Comparison of ENCODE assay signal across 1 cellular context in the genomic region with DNA sequence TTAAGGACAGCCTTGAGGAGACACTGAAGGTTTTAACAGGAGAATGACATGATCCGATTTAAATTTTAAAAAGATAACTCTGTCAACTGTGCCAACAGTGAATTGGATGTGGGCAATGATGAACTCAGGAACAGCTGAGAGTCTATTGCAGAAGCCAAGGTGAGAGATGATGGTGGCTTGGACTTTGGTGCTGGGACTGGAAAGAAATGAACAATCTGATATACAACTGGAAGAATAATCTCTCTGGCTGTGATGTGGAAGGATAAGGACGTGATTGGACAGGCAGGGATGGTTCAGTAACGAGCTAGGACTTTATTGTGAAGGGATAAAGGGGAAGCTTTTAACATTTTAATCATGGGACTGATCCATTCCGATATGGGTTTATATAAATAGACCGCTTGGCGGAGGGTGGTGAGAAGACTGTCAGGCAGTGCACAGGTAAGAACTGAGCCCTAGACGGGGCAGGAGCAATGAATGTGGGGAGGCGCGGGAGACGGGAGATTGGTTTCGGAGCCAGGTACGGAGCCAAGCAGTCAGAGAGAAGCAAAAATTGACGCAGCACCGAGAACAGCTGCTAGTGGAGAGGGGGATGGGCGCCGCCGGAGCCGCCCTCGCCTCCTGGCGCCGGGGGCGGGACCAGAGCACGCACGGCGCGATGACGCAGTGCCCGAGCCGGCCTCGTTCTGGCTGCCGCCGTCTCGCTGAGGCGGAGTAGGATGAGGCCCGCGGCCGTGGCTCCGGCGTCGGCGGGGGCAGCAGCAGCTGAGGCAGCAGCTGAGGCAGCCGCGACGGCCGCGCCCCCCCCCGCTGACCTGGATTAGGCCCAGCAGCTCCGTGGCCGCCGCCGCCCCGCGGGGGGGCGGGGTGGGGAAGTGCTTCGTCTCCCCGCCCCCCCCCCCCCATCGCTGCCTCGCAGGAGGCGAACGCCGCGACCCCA.
A peak's percentile ranks its signal among the peaks of the same experiment; 100 is the strongest.
TF ChIP-seq lines count a peak whose summit lies in the region.

A gene with protein sequence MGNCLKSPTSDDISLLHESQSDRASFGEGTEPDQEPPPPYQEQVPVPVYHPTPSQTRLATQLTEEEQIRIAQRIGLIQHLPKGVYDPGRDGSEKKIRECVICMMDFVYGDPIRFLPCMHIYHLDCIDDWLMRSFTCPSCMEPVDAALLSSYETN (plus strand): TSS at position 663 of the 937 bp plus-strand sequence. CDS start 484 bp downstream, outside the sequence.

TF ChIP-seq in K562, 482 proteins besides CTCF, POLR2A, EP300 and RAD21 (continued from another document and continues in another):
- TF ChIP-seq, protein P1, sequence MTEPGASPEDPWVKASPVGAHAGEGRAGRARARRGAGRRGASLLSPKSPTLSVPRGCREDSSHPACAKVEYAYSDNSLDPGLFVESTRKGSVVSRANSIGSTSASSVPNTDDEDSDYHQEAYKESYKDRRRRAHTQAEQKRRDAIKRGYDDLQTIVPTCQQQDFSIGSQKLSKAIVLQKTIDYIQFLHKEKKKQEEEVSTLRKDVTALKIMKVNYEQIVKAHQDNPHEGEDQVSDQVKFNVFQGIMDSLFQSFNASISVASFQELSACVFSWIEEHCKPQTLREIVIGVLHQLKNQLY (CRISPR knock-in tag; conservative IDR thresholded peaks at IDR 0.05): no peak
- TF ChIP-seq, protein P2, sequence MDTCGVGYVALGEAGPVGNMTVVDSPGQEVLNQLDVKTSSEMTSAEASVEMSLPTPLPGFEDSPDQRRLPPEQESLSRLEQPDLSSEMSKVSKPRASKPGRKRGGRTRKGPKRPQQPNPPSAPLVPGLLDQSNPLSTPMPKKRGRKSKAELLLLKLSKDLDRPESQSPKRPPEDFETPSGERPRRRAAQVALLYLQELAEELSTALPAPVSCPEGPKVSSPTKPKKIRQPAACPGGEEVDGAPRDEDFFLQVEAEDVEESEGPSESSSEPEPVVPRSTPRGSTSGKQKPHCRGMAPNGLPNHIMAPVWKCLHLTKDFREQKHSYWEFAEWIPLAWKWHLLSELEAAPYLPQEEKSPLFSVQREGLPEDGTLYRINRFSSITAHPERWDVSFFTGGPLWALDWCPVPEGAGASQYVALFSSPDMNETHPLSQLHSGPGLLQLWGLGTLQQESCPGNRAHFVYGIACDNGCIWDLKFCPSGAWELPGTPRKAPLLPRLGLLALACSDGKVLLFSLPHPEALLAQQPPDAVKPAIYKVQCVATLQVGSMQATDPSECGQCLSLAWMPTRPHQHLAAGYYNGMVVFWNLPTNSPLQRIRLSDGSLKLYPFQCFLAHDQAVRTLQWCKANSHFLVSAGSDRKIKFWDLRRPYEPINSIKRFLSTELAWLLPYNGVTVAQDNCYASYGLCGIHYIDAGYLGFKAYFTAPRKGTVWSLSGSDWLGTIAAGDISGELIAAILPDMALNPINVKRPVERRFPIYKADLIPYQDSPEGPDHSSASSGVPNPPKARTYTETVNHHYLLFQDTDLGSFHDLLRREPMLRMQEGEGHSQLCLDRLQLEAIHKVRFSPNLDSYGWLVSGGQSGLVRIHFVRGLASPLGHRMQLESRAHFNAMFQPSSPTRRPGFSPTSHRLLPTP (IDR thresholded peaks at IDR 0.05; ENCODE audit: borderline replicate concordance, extremely low read depth, insufficient read length): no peak
- TF ChIP-seq, protein P3, sequence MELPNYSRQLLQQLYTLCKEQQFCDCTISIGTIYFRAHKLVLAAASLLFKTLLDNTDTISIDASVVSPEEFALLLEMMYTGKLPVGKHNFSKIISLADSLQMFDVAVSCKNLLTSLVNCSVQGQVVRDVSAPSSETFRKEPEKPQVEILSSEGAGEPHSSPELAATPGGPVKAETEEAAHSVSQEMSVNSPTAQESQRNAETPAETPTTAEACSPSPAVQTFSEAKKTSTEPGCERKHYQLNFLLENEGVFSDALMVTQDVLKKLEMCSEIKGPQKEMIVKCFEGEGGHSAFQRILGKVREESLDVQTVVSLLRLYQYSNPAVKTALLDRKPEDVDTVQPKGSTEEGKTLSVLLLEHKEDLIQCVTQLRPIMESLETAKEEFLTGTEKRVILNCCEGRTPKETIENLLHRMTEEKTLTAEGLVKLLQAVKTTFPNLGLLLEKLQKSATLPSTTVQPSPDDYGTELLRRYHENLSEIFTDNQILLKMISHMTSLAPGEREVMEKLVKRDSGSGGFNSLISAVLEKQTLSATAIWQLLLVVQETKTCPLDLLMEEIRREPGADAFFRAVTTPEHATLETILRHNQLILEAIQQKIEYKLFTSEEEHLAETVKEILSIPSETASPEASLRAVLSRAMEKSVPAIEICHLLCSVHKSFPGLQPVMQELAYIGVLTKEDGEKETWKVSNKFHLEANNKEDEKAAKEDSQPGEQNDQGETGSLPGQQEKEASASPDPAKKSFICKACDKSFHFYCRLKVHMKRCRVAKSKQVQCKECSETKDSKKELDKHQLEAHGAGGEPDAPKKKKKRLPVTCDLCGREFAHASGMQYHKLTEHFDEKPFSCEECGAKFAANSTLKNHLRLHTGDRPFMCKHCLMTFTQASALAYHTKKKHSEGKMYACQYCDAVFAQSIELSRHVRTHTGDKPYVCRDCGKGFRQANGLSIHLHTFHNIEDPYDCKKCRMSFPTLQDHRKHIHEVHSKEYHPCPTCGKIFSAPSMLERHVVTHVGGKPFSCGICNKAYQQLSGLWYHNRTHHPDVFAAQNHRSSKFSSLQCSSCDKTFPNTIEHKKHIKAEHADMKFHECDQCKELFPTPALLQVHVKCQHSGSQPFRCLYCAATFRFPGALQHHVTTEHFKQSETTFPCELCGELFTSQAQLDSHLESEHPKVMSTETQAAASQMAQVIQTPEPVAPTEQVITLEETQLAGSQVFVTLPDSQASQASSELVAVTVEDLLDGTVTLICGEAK (IDR thresholded peaks at IDR 0.05): peak; percentile 69
- TF ChIP-seq, protein P3 (CRISPR knock-in tag; IDR thresholded peaks at IDR 0.05): no peak
- TF ChIP-seq, protein P4, sequence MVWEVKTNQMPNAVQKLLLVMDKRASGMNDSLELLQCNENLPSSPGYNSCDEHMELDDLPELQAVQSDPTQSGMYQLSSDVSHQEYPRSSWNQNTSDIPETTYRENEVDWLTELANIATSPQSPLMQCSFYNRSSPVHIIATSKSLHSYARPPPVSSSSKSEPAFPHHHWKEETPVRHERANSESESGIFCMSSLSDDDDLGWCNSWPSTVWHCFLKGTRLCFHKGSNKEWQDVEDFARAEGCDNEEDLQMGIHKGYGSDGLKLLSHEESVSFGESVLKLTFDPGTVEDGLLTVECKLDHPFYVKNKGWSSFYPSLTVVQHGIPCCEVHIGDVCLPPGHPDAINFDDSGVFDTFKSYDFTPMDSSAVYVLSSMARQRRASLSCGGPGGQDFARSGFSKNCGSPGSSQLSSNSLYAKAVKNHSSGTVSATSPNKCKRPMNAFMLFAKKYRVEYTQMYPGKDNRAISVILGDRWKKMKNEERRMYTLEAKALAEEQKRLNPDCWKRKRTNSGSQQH (CRISPR knock-in tag; IDR thresholded peaks at IDR 0.05): no peak
- TF ChIP-seq, protein P5, sequence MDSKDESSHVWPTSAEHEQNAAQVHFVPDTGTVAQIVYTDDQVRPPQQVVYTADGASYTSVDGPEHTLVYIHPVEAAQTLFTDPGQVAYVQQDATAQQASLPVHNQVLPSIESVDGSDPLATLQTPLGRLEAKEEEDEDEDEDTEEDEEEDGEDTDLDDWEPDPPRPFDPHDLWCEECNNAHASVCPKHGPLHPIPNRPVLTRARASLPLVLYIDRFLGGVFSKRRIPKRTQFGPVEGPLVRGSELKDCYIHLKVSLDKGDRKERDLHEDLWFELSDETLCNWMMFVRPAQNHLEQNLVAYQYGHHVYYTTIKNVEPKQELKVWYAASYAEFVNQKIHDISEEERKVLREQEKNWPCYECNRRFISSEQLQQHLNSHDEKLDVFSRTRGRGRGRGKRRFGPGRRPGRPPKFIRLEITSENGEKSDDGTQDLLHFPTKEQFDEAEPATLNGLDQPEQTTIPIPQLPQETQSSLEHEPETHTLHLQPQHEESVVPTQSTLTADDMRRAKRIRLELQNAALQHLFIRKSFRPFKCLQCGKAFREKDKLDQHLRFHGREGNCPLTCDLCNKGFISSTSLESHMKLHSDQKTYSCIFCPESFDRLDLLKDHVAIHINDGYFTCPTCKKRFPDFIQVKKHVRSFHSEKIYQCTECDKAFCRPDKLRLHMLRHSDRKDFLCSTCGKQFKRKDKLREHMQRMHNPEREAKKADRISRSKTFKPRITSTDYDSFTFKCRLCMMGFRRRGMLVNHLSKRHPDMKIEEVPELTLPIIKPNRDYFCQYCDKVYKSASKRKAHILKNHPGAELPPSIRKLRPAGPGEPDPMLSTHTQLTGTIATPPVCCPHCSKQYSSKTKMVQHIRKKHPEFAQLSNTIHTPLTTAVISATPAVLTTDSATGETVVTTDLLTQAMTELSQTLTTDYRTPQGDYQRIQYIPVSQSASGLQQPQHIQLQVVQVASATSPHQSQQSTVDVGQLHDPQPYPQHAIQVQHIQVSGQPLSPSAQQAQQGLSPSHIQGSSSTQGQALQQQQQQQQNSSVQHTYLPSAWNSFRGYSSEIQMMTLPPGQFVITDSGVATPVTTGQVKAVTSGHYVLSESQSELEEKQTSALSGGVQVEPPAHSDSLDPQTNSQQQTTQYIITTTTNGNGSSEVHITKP (IDR thresholded peaks at IDR 0.05; ENCODE audit: partially characterized antibody): peak; percentile 71
- TF ChIP-seq NCOR1 (IDR thresholded peaks at IDR 0.05) (peak; percentile 43), GTF2A2 (tag; IDR thresholded peaks at IDR 0.05) (no peak), C11orf30 (IDR thresholded peaks at IDR 0.05; ENCODE audit: low read depth) (no peak), HDAC6 (IDR thresholded peaks at IDR 0.05; ENCODE audit: low read depth, low read length) (no peak), SIN3A (IDR thresholded peaks at IDR 0.05; ENCODE audit: borderline replicate concordance in 2 of 2, control insufficient read depth in 1 of 2, low read depth in 2 of 2, low read length in 2 of 2) (peak; percentile 91 to 92; a peak in 3 of 4 replicates), ZZZ3 (IDR thresholded peaks at IDR 0.05) (no peak), MCM2 (IDR thresholded peaks at IDR 0.05; ENCODE audit: low read depth) (no peak), CBX1 (IDR thresholded peaks at IDR 0.05; ENCODE audit: low read depth) (peak; percentile 47; the same call in 1 of the 2 replicates), DACH1 (IDR thresholded peaks at IDR 0.05; ENCODE audit: partially characterized antibody) (peak; percentile 99), TAL1 (IDR thresholded peaks at IDR 0.05) (no peak)
- TF ChIP-seq, protein P6, sequence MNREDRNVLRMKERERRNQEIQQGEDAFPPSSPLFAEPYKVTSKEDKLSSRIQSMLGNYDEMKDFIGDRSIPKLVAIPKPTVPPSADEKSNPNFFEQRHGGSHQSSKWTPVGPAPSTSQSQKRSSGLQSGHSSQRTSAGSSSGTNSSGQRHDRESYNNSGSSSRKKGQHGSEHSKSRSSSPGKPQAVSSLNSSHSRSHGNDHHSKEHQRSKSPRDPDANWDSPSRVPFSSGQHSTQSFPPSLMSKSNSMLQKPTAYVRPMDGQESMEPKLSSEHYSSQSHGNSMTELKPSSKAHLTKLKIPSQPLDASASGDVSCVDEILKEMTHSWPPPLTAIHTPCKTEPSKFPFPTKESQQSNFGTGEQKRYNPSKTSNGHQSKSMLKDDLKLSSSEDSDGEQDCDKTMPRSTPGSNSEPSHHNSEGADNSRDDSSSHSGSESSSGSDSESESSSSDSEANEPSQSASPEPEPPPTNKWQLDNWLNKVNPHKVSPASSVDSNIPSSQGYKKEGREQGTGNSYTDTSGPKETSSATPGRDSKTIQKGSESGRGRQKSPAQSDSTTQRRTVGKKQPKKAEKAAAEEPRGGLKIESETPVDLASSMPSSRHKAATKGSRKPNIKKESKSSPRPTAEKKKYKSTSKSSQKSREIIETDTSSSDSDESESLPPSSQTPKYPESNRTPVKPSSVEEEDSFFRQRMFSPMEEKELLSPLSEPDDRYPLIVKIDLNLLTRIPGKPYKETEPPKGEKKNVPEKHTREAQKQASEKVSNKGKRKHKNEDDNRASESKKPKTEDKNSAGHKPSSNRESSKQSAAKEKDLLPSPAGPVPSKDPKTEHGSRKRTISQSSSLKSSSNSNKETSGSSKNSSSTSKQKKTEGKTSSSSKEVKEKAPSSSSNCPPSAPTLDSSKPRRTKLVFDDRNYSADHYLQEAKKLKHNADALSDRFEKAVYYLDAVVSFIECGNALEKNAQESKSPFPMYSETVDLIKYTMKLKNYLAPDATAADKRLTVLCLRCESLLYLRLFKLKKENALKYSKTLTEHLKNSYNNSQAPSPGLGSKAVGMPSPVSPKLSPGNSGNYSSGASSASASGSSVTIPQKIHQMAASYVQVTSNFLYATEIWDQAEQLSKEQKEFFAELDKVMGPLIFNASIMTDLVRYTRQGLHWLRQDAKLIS (CRISPR knock-in tag; IDR thresholded peaks at IDR 0.05): no peak
- TF ChIP-seq, protein P7, sequence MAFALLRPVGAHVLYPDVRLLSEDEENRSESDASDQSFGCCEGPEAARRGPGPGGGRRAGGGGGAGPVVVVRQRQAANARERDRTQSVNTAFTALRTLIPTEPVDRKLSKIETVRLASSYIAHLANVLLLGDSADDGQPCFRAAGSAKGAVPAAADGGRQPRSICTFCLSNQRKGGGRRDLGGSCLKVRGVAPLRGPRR (CRISPR knock-in tag; IDR thresholded peaks at IDR 0.05): no peak
- TF ChIP-seq, protein P8, sequence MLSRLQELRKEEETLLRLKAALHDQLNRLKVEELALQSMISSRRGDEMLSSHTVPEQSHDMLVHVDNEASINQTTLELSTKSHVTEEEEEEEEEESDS (CRISPR knock-in tag; IDR thresholded peaks at IDR 0.05): no peak
- TF ChIP-seq, protein P9, sequence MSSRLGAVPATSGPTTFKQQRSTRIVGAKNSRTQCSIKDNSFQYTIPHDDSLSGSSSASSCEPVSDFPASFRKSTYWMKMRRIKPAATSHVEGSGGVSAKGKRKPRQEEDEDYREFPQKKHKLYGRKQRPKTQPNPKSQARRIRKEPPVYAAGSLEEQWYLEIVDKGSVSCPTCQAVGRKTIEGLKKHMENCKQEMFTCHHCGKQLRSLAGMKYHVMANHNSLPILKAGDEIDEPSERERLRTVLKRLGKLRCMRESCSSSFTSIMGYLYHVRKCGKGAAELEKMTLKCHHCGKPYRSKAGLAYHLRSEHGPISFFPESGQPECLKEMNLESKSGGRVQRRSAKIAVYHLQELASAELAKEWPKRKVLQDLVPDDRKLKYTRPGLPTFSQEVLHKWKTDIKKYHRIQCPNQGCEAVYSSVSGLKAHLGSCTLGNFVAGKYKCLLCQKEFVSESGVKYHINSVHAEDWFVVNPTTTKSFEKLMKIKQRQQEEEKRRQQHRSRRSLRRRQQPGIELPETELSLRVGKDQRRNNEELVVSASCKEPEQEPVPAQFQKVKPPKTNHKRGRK (tag; IDR thresholded peaks at IDR 0.05): no peak
